ENCODE assay signal across 8 cellular contexts in genomic region chr19:6744381-6745288, GRCh38. TPM values are rescaled to one million over a fixed set of nuclear protein-coding genes. Genes with fewer than 3 reads are reported as not detected.
DNase-seq lines count a peak whose midpoint lies in the region; ATAC-seq and TF ChIP-seq lines count a peak whose summit lies in the region.

No MANE protein-coding gene starts in this region.

- H3K4me1 ChIP-seq in mucosa of stomach (ENCODE audit: control insufficient read depth, insufficient read depth, low read length): peaks cover 27% of the 10 kb centered on the region

- peaks cover 5% of the 10 kb centered on the region for H3K36me3 ChIP-seq in mucosa of stomach (ENCODE audit: control insufficient read depth, insufficient read depth, low read length)

- H3K9me3 ChIP-seq in mucosa of stomach (ENCODE audit: control insufficient read depth, low read length): no peaks in the 10 kb centered on the region

- no peaks in the 10 kb centered on the region for H3K27me3 ChIP-seq in mucosa of stomach (ENCODE audit: control insufficient read depth, insufficient read depth, low read length)

- peak; percentile 87 for DNase-seq in ACHN
- DNase-seq in LHCN-M2 (ENCODE audit: low read depth): peak; percentile 71
- DNase-seq in epithelial cell of esophagus (ENCODE audit: low read depth): peak; percentile 92
- DNase-seq in NCI-H2081 treated with DMSO at 0.1 percent for 48 hours (lab: John Stamatoyannopoulos, UW): no peak

- peak overlapping the region; percentile 54 for H3K9ac ChIP-seq in mucosa of stomach (ENCODE audit: low read length)

- in situ Hi-C loops in ACHN (cut with HindIII; ENCODE audit: low pct_ligation_motif_present, low pct_unique_long_range_greater_than_20kb, low sequenced_read_pairs): no loop called here

- no peak overlapping the region for H3K4me3 ChIP-seq in epithelial cell of esophagus (ENCODE audit: low read length)
- H3K4me3 ChIP-seq in mucosa of stomach (ENCODE audit: low read length): no peak overlapping the region

- ATAC-seq in GM21381 (IDR thresholded peaks at IDR 0.05; ENCODE audit: unreplicated experiment): no peak
- no peak for ATAC-seq in GM18861 (IDR thresholded peaks at IDR 0.05; ENCODE audit: unreplicated experiment)
- no peak for ATAC-seq in HG02870 (IDR thresholded peaks at IDR 0.05; ENCODE audit: unreplicated experiment)

- no peak for TF ChIP-seq CTCF in epithelial cell of esophagus (IDR thresholded peaks at IDR 0.05; ENCODE audit: insufficient read depth, low read depth, low read length, missing control alignments)

RNA-seq across cellular contexts. Expression of gene TRIP10, which starts 5.2 kb away (rescaled TPM):
- 45.6 and 49.1 TPM in 2 replicates for total RNA-seq in LHCN-M2 (2014; rRNA removed)
- 45.8 TPM for polyA plus RNA-seq in LHCN-M2 (2012)

RNA-seq across cellular contexts. Expression of gene GPR108, which starts 7.3 kb away (rescaled TPM):
- total RNA-seq in LHCN-M2 (2014; rRNA removed): 47.6 and 55.9 TPM in 2 replicates
- 43.4 TPM for polyA plus RNA-seq in LHCN-M2 (2012)

RNA-seq across cellular contexts. Expression of gene SH2D3A, which starts 22.6 kb away (rescaled TPM):
- total RNA-seq in LHCN-M2 (2014; rRNA removed): not detected in 2 replicates
- polyA plus RNA-seq in LHCN-M2 (2012): 0.40 TPM

RNA-seq across cellular contexts. Expression of gene C3, which starts 24.2 kb away (rescaled TPM):
- total RNA-seq in LHCN-M2 (2014; rRNA removed): 0.71 and 1.1 TPM in 2 replicates
- polyA plus RNA-seq in LHCN-M2 (2012): 7.1 TPM

RNA-seq across cellular contexts. Expression of gene VAV1, which starts 27.9 kb away (rescaled TPM):
- total RNA-seq in LHCN-M2 (2014; rRNA removed): not detected in 2 replicates
- polyA plus RNA-seq in LHCN-M2 (2012): not detected
